ENCODE assay signal across 1 cellular context in the genomic region with DNA sequence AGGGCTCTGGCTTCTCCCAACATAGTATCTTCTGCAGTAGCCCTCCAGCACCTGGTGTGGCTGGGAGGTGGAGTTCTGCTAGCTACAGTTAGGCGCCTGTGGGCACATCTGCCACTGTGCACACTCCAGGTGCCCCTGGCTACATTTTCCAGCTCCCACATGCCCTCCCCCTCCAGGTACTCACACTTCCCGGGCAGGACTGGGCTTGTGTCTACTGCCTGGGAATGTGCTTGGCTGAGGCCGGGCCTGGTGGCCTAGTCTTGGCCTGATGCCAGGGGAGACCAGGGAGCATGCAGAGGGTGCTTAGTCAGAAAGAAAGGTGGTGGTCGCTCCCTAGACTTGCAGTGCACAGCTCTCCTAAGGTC.
TF ChIP-seq lines count a peak whose summit lies in the region.

No MANE protein-coding gene starts in this region.

TF ChIP-seq in GM23338, 12 proteins besides CTCF, POLR2A, EP300 and RAD21 (continued from another document):
- TF ChIP-seq, protein P1, sequence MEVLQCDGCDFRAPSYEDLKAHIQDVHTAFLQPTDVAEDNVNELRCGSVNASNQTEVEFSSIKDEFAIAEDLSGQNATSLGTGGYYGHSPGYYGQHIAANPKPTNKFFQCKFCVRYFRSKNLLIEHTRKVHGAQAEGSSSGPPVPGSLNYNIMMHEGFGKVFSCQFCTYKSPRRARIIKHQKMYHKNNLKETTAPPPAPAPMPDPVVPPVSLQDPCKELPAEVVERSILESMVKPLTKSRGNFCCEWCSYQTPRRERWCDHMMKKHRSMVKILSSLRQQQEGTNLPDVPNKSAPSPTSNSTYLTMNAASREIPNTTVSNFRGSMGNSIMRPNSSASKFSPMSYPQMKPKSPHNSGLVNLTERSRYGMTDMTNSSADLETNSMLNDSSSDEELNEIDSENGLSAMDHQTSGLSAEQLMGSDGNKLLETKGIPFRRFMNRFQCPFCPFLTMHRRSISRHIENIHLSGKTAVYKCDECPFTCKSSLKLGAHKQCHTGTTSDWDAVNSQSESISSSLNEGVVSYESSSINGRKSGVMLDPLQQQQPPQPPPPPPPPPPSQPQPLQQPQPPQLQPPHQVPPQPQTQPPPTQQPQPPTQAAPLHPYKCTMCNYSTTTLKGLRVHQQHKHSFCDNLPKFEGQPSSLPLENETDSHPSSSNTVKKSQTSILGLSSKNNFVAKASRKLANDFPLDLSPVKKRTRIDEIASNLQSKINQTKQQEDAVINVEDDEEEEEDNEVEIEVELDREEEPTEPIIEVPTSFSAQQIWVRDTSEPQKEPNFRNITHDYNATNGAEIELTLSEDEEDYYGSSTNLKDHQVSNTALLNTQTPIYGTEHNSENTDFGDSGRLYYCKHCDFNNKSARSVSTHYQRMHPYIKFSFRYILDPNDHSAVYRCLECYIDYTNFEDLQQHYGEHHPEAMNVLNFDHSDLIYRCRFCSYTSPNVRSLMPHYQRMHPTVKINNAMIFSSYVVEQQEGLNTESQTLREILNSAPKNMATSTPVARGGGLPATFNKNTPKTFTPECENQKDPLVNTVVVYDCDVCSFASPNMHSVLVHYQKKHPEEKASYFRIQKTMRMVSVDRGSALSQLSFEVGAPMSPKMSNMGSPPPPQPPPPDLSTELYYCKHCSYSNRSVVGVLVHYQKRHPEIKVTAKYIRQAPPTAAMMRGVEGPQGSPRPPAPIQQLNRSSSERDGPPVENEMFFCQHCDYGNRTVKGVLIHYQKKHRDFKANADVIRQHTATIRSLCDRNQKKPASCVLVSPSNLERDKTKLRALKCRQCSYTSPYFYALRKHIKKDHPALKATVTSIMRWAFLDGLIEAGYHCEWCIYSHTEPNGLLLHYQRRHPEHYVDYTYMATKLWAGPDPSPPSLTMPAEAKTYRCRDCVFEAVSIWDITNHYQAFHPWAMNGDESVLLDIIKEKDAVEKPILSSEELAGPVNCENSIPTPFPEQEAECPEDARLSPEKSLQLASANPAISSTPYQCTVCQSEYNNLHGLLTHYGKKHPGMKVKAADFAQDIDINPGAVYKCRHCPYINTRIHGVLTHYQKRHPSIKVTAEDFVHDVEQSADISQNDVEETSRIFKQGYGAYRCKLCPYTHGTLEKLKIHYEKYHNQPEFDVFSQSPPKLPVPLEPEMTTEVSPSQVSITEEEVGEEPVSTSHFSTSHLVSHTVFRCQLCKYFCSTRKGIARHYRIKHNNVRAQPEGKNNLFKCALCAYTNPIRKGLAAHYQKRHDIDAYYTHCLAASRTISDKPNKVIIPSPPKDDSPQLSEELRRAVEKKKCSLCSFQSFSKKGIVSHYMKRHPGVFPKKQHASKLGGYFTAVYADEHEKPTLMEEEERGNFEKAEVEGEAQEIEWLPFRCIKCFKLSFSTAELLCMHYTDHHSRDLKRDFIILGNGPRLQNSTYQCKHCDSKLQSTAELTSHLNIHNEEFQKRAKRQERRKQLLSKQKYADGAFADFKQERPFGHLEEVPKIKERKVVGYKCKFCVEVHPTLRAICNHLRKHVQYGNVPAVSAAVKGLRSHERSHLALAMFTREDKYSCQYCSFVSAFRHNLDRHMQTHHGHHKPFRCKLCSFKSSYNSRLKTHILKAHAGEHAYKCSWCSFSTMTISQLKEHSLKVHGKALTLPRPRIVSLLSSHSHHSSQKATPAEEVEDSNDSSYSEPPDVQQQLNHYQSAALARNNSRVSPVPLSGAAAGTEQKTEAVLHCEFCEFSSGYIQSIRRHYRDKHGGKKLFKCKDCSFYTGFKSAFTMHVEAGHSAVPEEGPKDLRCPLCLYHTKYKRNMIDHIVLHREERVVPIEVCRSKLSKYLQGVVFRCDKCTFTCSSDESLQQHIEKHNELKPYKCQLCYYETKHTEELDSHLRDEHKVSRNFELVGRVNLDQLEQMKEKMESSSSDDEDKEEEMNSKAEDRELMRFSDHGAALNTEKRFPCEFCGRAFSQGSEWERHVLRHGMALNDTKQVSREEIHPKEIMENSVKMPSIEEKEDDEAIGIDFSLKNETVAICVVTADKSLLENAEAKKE (CRISPR knock-in tag; IDR thresholded peaks at IDR 0.05) = no peak
- TF ChIP-seq STAT1 (IDR thresholded peaks at IDR 0.05; ENCODE audit: unreplicated experiment) = no peak
- TF ChIP-seq CREB1 (CRISPR knock-in tag; IDR thresholded peaks at IDR 0.05; ENCODE audit: low read depth) = no peak
- TF ChIP-seq, protein P2, sequence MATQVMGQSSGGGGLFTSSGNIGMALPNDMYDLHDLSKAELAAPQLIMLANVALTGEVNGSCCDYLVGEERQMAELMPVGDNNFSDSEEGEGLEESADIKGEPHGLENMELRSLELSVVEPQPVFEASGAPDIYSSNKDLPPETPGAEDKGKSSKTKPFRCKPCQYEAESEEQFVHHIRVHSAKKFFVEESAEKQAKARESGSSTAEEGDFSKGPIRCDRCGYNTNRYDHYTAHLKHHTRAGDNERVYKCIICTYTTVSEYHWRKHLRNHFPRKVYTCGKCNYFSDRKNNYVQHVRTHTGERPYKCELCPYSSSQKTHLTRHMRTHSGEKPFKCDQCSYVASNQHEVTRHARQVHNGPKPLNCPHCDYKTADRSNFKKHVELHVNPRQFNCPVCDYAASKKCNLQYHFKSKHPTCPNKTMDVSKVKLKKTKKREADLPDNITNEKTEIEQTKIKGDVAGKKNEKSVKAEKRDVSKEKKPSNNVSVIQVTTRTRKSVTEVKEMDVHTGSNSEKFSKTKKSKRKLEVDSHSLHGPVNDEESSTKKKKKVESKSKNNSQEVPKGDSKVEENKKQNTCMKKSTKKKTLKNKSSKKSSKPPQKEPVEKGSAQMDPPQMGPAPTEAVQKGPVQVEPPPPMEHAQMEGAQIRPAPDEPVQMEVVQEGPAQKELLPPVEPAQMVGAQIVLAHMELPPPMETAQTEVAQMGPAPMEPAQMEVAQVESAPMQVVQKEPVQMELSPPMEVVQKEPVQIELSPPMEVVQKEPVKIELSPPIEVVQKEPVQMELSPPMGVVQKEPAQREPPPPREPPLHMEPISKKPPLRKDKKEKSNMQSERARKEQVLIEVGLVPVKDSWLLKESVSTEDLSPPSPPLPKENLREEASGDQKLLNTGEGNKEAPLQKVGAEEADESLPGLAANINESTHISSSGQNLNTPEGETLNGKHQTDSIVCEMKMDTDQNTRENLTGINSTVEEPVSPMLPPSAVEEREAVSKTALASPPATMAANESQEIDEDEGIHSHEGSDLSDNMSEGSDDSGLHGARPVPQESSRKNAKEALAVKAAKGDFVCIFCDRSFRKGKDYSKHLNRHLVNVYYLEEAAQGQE (IDR thresholded peaks at IDR 0.05; ENCODE audit: unreplicated experiment) = no peak
- no peak for TF ChIP-seq ZNF331 (CRISPR knock-in tag; IDR thresholded peaks at IDR 0.05; ENCODE audit: low read depth)
- no peak for TF ChIP-seq EZH2 (IDR thresholded peaks at IDR 0.05; ENCODE audit: low read depth, unreplicated experiment)
